Comparison of ENCODE assay signal across 1 cellular context in genomic region chr19:13905634-13906524, GRCh38.
A peak's percentile ranks its signal among the peaks of the same experiment; 100 is the strongest.
TF ChIP-seq lines count a peak whose summit lies in the region.

BRME1 (minus strand) TSS chr19:13906117; CDS start chr19:13904892, 1,225 bp downstream.
CC2D1A (plus strand) TSS chr19:13906201; CDS start chr19:13906442, 241 bp downstream.

TF ChIP-seq in K562, 482 proteins besides CTCF, POLR2A, EP300 and RAD21 (continued from another document and continues in another):
- peak; percentile 59; the same call in 1 of the 2 replicates for TF ChIP-seq THAP12 (CRISPR knock-in tag; IDR thresholded peaks at IDR 0.05)
- TF ChIP-seq MAFK (IDR thresholded peaks at IDR 0.05; ENCODE audit: low read length) = no peak
- peak; percentile 80 for TF ChIP-seq SPI1 (IDR thresholded peaks at IDR 0.05; ENCODE audit: borderline replicate concordance, low read depth, low read length)
- TF ChIP-seq, protein P1, sequence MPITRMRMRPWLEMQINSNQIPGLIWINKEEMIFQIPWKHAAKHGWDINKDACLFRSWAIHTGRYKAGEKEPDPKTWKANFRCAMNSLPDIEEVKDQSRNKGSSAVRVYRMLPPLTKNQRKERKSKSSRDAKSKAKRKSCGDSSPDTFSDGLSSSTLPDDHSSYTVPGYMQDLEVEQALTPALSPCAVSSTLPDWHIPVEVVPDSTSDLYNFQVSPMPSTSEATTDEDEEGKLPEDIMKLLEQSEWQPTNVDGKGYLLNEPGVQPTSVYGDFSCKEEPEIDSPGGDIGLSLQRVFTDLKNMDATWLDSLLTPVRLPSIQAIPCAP (CRISPR knock-in tag; IDR thresholded peaks at IDR 0.05; ENCODE audit: borderline replicate concordance) = peak; percentile 85; the same call in 1 of the 2 replicates
- no peak for TF ChIP-seq ZNF830 (CRISPR knock-in tag; IDR thresholded peaks at IDR 0.05)
- TF ChIP-seq CBFA2T3 (IDR thresholded peaks at IDR 0.05) = no peak
- TF ChIP-seq MBD2 (IDR thresholded peaks at IDR 0.05; ENCODE audit: borderline replicate concordance, low read depth) = peak; percentile 67; the same call in 1 of the 2 replicates
- peak; percentile 87 for TF ChIP-seq TFAP4 (CRISPR knock-in tag; IDR thresholded peaks at IDR 0.05; ENCODE audit: borderline replicate concordance)
- peak; percentile 97 for TF ChIP-seq ZNF511 (CRISPR knock-in tag; IDR thresholded peaks at IDR 0.05)
- TF ChIP-seq CBX3 (IDR thresholded peaks at IDR 0.05; ENCODE audit: borderline replicate concordance in 1 of 2, low read length in 2 of 2) = peak in 1 of 2 experiments; percentile 79; a peak in 1 of 3 replicates
- TF ChIP-seq TCF3 (CRISPR knock-in tag; IDR thresholded peaks at IDR 0.05) = peak; percentile 41; the same call in 1 of the 2 replicates
- no peak for TF ChIP-seq NR2C1 (IDR thresholded peaks at IDR 0.05)
- peak; percentile 39; the same call in 1 of the 2 replicates for TF ChIP-seq NR2C1 (tag; IDR thresholded peaks at IDR 0.05)
- TF ChIP-seq NFE2L1 (tag; IDR thresholded peaks at IDR 0.05; ENCODE audit: borderline replicate concordance, low read depth) = no peak
- TF ChIP-seq ZNF780A (CRISPR knock-in tag; IDR thresholded peaks at IDR 0.05) = no peak
- peak; percentile 53; the same call in 1 of the 2 replicates for TF ChIP-seq ZNF740 (CRISPR knock-in tag; IDR thresholded peaks at IDR 0.05)
- TF ChIP-seq ZNF740 (tag; IDR thresholded peaks at IDR 0.05) = no peak
- TF ChIP-seq ZSCAN32 (CRISPR knock-in tag; IDR thresholded peaks at IDR 0.05) = no peak
- no peak for TF ChIP-seq ZNF274 (IDR thresholded peaks at IDR 0.05; ENCODE audit: borderline replicate concordance, low read depth, low read length)
- TF ChIP-seq NFXL1 (CRISPR knock-in tag; IDR thresholded peaks at IDR 0.05) = no peak
- TF ChIP-seq NONO (IDR thresholded peaks at IDR 0.05; ENCODE audit: low read depth in 2 of 2, low read length in 1 of 2) = 0 out of 4 replicates have a peak, but pooled peaks of 1 of the 2 experiments have one; percentile 39
- peak; percentile 63; the same call in 1 of the 2 replicates for TF ChIP-seq NFIC (IDR thresholded peaks at IDR 0.05)
- TF ChIP-seq KLF16 (IDR thresholded peaks at IDR 0.05) = no peak
- peak; percentile 67 for TF ChIP-seq CCNT2 (IDR thresholded peaks at IDR 0.05; ENCODE audit: borderline replicate concordance, extremely low read depth, insufficient read length, low read depth, low read length)
- TF ChIP-seq MAFF (IDR thresholded peaks at IDR 0.05; ENCODE audit: low read length) = no peak
- TF ChIP-seq ZNF146 (CRISPR knock-in tag; IDR thresholded peaks at IDR 0.05; ENCODE audit: unreplicated experiment) = peak; percentile 10
- peak; percentile 98 for TF ChIP-seq HCFC1 (IDR thresholded peaks at IDR 0.05; ENCODE audit: low read depth, low read length)
- TF ChIP-seq NRF1 (conservative IDR thresholded peaks at IDR 0.05 in 1 of 2, IDR thresholded peaks at IDR 0.05 in 1 of 2) = peak; percentile 98 to 99
- TF ChIP-seq SMAD4 (CRISPR knock-in tag; conservative IDR thresholded peaks at IDR 0.05) = peak; percentile 70; the same call in 1 of the 2 replicates
- no peak for TF ChIP-seq BRD4 (IDR thresholded peaks at IDR 0.05)
- TF ChIP-seq ZNF239 (CRISPR knock-in tag; IDR thresholded peaks at IDR 0.05) = no peak
- TF ChIP-seq TEAD1 (CRISPR knock-in tag; IDR thresholded peaks at IDR 0.05) = peak in 1 of 2 experiments; percentile 69; a peak in 1 of 4 replicates
- TF ChIP-seq ZNF57 (CRISPR knock-in tag; IDR thresholded peaks at IDR 0.05) = no peak
- no peak for TF ChIP-seq PPARD (CRISPR knock-in tag; IDR thresholded peaks at IDR 0.05)
- peak; percentile 74 for TF ChIP-seq CHD2 (IDR thresholded peaks at IDR 0.05; ENCODE audit: low read depth, low read length)
- TF ChIP-seq ZNF24 (IDR thresholded peaks at IDR 0.05) = peak; percentile 6; the same call in 1 of the 2 replicates
- TF ChIP-seq PHB2 (IDR thresholded peaks at IDR 0.05; ENCODE audit: low read depth) = no peak
- TF ChIP-seq, protein P2, sequence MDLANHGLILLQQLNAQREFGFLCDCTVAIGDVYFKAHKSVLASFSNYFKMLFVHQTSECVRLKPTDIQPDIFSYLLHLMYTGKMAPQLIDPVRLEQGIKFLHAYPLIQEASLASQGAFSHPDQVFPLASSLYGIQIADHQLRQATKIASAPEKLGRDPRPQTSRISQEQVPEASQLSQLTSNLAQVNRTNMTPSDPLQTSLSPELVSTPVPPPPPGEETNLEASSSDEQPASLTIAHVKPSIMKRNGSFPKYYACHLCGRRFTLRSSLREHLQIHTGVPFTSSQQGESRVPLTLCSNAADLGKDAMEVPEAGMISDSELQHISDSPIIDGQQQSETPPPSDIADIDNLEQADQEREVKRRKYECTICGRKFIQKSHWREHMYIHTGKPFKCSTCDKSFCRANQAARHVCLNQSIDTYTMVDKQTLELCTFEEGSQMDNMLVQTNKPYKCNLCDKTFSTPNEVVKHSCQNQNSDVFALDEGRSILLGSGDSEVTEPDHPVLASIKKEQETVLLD (IDR thresholded peaks at IDR 0.05) = peak; percentile 93
- TF ChIP-seq ELF2 (CRISPR knock-in tag; IDR thresholded peaks at IDR 0.05) = peak; percentile 49; the same call in 1 of the 2 replicates
- TF ChIP-seq, protein P3, sequence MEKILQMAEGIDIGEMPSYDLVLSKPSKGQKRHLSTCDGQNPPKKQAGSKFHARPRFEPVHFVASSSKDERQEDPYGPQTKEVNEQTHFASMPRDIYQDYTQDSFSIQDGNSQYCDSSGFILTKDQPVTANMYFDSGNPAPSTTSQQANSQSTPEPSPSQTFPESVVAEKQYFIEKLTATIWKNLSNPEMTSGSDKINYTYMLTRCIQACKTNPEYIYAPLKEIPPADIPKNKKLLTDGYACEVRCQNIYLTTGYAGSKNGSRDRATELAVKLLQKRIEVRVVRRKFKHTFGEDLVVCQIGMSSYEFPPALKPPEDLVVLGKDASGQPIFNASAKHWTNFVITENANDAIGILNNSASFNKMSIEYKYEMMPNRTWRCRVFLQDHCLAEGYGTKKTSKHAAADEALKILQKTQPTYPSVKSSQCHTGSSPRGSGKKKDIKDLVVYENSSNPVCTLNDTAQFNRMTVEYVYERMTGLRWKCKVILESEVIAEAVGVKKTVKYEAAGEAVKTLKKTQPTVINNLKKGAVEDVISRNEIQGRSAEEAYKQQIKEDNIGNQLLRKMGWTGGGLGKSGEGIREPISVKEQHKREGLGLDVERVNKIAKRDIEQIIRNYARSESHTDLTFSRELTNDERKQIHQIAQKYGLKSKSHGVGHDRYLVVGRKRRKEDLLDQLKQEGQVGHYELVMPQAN (IDR thresholded peaks at IDR 0.05; ENCODE audit: borderline replicate concordance) = no peak
- TF ChIP-seq EGR1 (conservative IDR thresholded peaks at IDR 0.05) = peak; percentile 88
- no peak for TF ChIP-seq ZKSCAN3 (CRISPR knock-in tag; IDR thresholded peaks at IDR 0.05)
- TF ChIP-seq RNF2 (IDR thresholded peaks at IDR 0.05) = peak; percentile 84
- 0 out of 2 replicates have a peak, but pooled peaks have one; percentile 12 for TF ChIP-seq FOXK1 (CRISPR knock-in tag; IDR thresholded peaks at IDR 0.05; ENCODE audit: borderline replicate concordance)
- no peak for TF ChIP-seq SRSF1 (IDR thresholded peaks at IDR 0.05; ENCODE audit: low read depth, low read length)
- TF ChIP-seq E2F3 (CRISPR knock-in tag; IDR thresholded peaks at IDR 0.05) = peak; percentile 99
- no peak for TF ChIP-seq ESRRB (CRISPR knock-in tag; IDR thresholded peaks at IDR 0.05; ENCODE audit: borderline replicate concordance)
- TF ChIP-seq KLF13 (tag; IDR thresholded peaks at IDR 0.05; ENCODE audit: borderline replicate concordance, low read depth) = peak; percentile 53; the same call in 1 of the 2 replicates
- no peak for TF ChIP-seq ZNF77 (CRISPR knock-in tag; IDR thresholded peaks at IDR 0.05)
- TF ChIP-seq ZFP30 (CRISPR knock-in tag; IDR thresholded peaks at IDR 0.05; ENCODE audit: borderline replicate concordance) = no peak
- TF ChIP-seq ZNF311 (CRISPR knock-in tag; IDR thresholded peaks at IDR 0.05) = no peak
- TF ChIP-seq PRDM10 (IDR thresholded peaks at IDR 0.05; ENCODE audit: partially characterized antibody) = peak; percentile 22
- TF ChIP-seq ZNF217 (CRISPR knock-in tag; IDR thresholded peaks at IDR 0.05) = no peak
- TF ChIP-seq ATF6 (CRISPR knock-in tag; IDR thresholded peaks at IDR 0.05) = peak; percentile 99
- TF ChIP-seq GATAD2A (IDR thresholded peaks at IDR 0.05) = no peak
- no peak for TF ChIP-seq ELK3 (CRISPR knock-in tag; IDR thresholded peaks at IDR 0.05)
